In the genomic region with DNA sequence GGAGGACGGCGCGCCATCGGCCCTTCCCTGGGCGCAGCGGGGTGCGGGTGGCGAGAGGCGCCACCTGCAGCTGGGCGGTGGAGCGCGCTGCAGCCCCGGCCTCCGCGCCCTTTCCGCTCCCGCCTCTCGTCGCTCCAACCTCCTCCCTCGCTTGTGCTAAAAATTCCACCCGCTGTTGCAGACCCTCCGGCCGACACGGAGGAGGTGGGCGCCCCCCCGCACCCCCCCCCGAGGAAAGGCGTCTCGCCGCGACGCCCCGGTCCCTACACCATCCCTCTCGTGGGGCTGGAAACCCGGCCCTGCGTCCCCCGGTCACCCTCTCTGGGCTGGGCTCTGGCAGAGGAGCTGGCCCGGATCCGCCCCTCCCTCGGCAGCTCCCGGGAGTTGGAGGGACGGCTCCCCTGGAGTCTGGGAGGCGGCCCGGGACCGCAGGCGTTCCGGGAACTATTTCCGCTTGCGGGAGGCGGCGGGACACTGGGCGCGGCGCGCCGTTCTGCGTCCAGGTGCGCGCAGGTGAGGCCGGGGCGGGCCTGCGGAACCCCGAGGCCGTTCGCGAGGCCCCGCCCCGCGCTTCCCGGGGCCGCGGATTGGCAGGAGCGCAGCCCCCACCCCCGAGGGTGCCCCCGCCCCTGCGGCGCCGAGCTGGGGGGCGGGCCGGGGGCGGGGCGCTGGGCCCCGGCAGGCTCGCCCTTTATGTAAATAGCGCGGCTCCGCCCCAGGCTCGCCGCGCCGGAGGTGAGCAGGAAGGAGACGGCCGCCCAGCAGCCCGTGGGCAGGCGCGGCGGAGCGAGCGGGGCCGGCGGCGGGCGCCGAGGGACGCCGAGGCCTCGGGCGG, we compare ENCODE assay signal across 8 cellular contexts. TPM values are rescaled to one million over a fixed set of nuclear protein-coding genes. Genes with fewer than 3 reads are reported as not detected.
DNase-seq lines count a peak whose midpoint lies in the region; ATAC-seq and TF ChIP-seq lines count a peak whose summit lies in the region.

A gene with protein sequence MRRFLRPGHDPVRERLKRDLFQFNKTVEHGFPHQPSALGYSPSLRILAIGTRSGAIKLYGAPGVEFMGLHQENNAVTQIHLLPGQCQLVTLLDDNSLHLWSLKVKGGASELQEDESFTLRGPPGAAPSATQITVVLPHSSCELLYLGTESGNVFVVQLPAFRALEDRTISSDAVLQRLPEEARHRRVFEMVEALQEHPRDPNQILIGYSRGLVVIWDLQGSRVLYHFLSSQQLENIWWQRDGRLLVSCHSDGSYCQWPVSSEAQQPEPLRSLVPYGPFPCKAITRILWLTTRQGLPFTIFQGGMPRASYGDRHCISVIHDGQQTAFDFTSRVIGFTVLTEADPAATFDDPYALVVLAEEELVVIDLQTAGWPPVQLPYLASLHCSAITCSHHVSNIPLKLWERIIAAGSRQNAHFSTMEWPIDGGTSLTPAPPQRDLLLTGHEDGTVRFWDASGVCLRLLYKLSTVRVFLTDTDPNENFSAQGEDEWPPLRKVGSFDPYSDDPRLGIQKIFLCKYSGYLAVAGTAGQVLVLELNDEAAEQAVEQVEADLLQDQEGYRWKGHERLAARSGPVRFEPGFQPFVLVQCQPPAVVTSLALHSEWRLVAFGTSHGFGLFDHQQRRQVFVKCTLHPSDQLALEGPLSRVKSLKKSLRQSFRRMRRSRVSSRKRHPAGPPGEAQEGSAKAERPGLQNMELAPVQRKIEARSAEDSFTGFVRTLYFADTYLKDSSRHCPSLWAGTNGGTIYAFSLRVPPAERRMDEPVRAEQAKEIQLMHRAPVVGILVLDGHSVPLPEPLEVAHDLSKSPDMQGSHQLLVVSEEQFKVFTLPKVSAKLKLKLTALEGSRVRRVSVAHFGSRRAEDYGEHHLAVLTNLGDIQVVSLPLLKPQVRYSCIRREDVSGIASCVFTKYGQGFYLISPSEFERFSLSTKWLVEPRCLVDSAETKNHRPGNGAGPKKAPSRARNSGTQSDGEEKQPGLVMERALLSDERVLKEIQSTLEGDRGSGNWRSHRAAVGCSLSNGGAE (plus strand): TSS at position 727 of the 835 bp plus-strand sequence. CDS start 17,730 bp downstream, outside the sequence.

- intact Hi-C loops in dorsolateral prefrontal cortex (cut with DNase I) = loop anchor here in 1 of 2 donors (5.0 kb wide), 1 partner anchor 198 kb away; no protein-coding TSS in a partner anchor

- ATAC-seq in GM19035 (IDR thresholded peaks at IDR 0.05; ENCODE audit: unreplicated experiment) (peak; percentile 84), HG03354 (IDR thresholded peaks at IDR 0.05; ENCODE audit: poor library complexity, severe bottlenecking, unreplicated experiment) (peak; percentile 82)

- peaks cover 0 to 4% (median 0%) of the 10 kb centered on the region in 45 donors for H3K27me3 ChIP-seq in dorsolateral prefrontal cortex

- TF ChIP-seq CTCF in dorsolateral prefrontal cortex (IDR thresholded peaks at IDR 0.05 in 54 of 56, conservative IDR thresholded peaks at IDR 0.05 in 2 of 56; ENCODE audit: low read depth in 1 of 56, partially characterized antibody in 56 of 56) = peak in 55 of 56 donors; percentile 17 to 74 (median 53)

- peak within 1 kb of the TSS in 55 of 59 donors; percentile 20 to 87 (median 72) for H3K27ac ChIP-seq in dorsolateral prefrontal cortex

- peak within 1 kb of the TSS; percentile 43 to 78 (median 66) for H3K4me3 ChIP-seq in dorsolateral prefrontal cortex

- DNase-seq in AG08395 (ENCODE audit: low spot score) (peak; percentile 45), NCI-H524 treated with DMSO at 0.1 percent for 48 hours (lab: John Stamatoyannopoulos, UW) (peak; percentile 38), dorsolateral prefrontal cortex (peak in 5 of 10 donors; percentile 45 to 77 (median 67)), lung microvascular endothelial cell (ENCODE audit: low read depth in 2 of 2) (peak in 1 of 2 donors; percentile 72)
- DNase-seq in activated CD4-positive, alpha-beta T cell treated with anti-CD3 and anti-CD28 coated beads, Interleukin-2, amount 50 U/mL, for 4 hours = peak; percentile 71 to 77
- peak; percentile 61 to 77 for DNase-seq in stimulated activated CD8-positive, alpha-beta memory T cell treated with anti-CD3 and anti-CD28 coated beads, Interleukin-15, amount 100 ng/mL, for 4 hours (ENCODE audit: low read depth in 2 of 2)

RNA-seq across cellular contexts. Expression of the gene that starts here (rescaled TPM):
- total RNA-seq in dorsolateral prefrontal cortex = 10 to 100 TPM in 65 of 120 experiments, 1 to 10 TPM in 55; 3.2 to 31.5 (median 10.6) TPM
- 8.3 and 14.7 TPM in 2 replicates for total RNA-seq in lung microvascular endothelial cell
